In the genomic region with DNA sequence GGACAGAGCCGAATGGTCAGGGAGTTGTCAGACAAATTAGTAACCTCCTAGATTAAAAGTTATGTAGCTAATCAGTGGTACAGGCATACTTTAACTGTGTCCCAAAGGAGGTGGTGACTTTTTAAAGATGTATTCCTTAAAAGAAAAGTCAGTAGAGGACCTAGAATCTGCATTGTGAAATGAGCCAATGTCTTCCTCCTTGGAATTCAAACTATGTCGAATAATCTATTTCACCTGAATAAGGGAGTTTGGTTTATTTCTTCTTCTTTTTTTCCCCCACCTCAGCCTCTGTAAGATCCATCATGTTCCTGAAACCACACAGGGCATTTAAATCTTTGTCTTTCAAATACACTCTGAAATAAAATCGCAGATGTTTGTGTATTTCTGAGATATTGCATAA, we compare ENCODE assay signal across 8 cellular contexts.
"Had no signal": no experiment of that assay in that cellular context is flagged by ENCODE, and none has a peak within 500 bp of the region (broad histone marks: within the 10 kb centered on the region; RNA-seq: fewer than 3 reads in every experiment).

No MANE protein-coding gene starts in this region.

- H3K4me3 ChIP-seq: K562 had no signal

- H3K4me3 Mint-ChIP-seq: H9 had no signal

- DNase-seq: GOT3, H9, HCEC 1CT, KG1 had no signal

- H3K9me3 Mint-ChIP-seq: H9 had no signal

- FAIRE-seq: H54, HepG2, HTR-8/SVneo, K562 had no signal

- ATAC-seq: HepG2, K562 had no signal
